9 cellular contexts compared by ENCODE assay signal in genomic region chr1:32695098-32695904, GRCh38. TPM values are rescaled to one million over a fixed set of nuclear protein-coding genes. Genes with fewer than 3 reads are reported as not detected.
DNase-seq lines count a peak whose midpoint lies in the region; ATAC-seq and TF ChIP-seq lines count a peak whose summit lies in the region.
"Had no signal": no experiment of that assay in that cellular context is flagged by ENCODE, and none has a peak within 500 bp of the region (broad histone marks: within the 10 kb centered on the region; RNA-seq: fewer than 3 reads in every experiment).

No MANE protein-coding gene starts in this region.

- H3K27me3 ChIP-seq in SK-N-SH (ENCODE audit: insufficient read depth) (no peaks in the 10 kb centered on the region), rectal smooth muscle tissue (ENCODE audit: control insufficient read depth, insufficient read depth, low read length) (no peaks in the 10 kb centered on the region)

- H3K4me3 ChIP-seq in SK-N-SH (ENCODE audit: low read depth in 2 of 2, low read length in 1 of 2) (no peak overlapping the region), fibroblast of pulmonary artery (replicated peaks; ENCODE audit: low read depth, low read length) (no peak overlapping the region), rectal smooth muscle tissue (ENCODE audit: low read length) (no peak overlapping the region)

- no peak for TF ChIP-seq EP300 in SK-N-SH (IDR thresholded peaks at IDR 0.05; ENCODE audit: borderline replicate concordance in 1 of 2, low read depth in 1 of 2, low read length in 1 of 2)

- no peaks in the 10 kb centered on the region for H4K20me1 ChIP-seq in SK-N-SH (ENCODE audit: insufficient read depth)

- DNase-seq in ELR (ENCODE audit: low read depth) (peak; percentile 75), SK-N-SH (no peak), fibroblast of pulmonary artery (ENCODE audit: low read depth) (peak; percentile 64), NCI-H1417 (lab: John Stamatoyannopoulos, UW) (no peak)
- DNase-seq in stimulated activated CD4-positive, alpha-beta T cell treated with anti-CD3 and anti-CD28 coated beads, Interleukin-4, amount 100 ng/mL, for 4 hours, result no peak
- DNase-seq: cortex of kidney had no signal

- POLR2A ChIA-PET in SK-N-SH (lab: Yijun Ruan, JAX), result no interaction called here

- peaks cover 0 to 9% of the 10 kb centered on the region in 2 experiments for H3K36me3 ChIP-seq in SK-N-SH (replicated peaks in 1 of 2; ENCODE audit: control insufficient read depth in 1 of 2, insufficient read depth in 2 of 2, low read length in 1 of 2)
- H3K36me3 ChIP-seq in rectal smooth muscle tissue (ENCODE audit: control insufficient read depth, insufficient read depth, low read length), result peaks cover 3% of the 10 kb centered on the region

- 75% methylated on average over 17 of the region's 17 CpGs for WGBS in SK-N-SH (ENCODE audit: low lambda C conversion rate)

- no peak for TF ChIP-seq RAD21 in SK-N-SH (IDR thresholded peaks at IDR 0.05; ENCODE audit: low read length)

- peaks cover 49% of the 10 kb centered on the region; the same call in 1 of the 2 replicates for H3K79me2 ChIP-seq in SK-N-SH (ENCODE audit: insufficient read depth)

- H2AFZ ChIP-seq in SK-N-SH (ENCODE audit: low read depth), result no peak overlapping the region

- no peak overlapping the region for H3K4me2 ChIP-seq in SK-N-SH

- CTCF ChIA-PET in SK-N-SH (lab: Yijun Ruan, JAX), result interaction anchor here (0.8 to 6.4 kb wide), 2 partner anchors 18 to 246 kb away, joined by 3 to 27 read pairs; no protein-coding TSS in a partner anchor

- H3K27ac ChIP-seq in SK-N-SH (ENCODE audit: low read depth in 2 of 2, low read length in 1 of 2) (no peak overlapping the region), rectal smooth muscle tissue (ENCODE audit: low read depth, low read length) (peak overlapping the region; percentile 17)

- ATAC-seq in GM21529 (IDR thresholded peaks at IDR 0.05; ENCODE audit: unreplicated experiment) (no peak), GM18502 (IDR thresholded peaks at IDR 0.05; ENCODE audit: poor library complexity, unreplicated experiment) (no peak)

- no peaks in the 10 kb centered on the region for H3K9me2 ChIP-seq in SK-N-SH

- H3K9ac ChIP-seq in SK-N-SH (no peak overlapping the region), rectal smooth muscle tissue (ENCODE audit: low read length) (no peak overlapping the region)

- TF ChIP-seq CTCF in SK-N-SH (IDR thresholded peaks at IDR 0.05) (no peak), fibroblast of pulmonary artery (IDR thresholded peaks at IDR 0.05; ENCODE audit: low read length, missing control alignments) (no peak)

- no peaks in the 10 kb centered on the region for H3F3A ChIP-seq in SK-N-SH (replicated peaks; ENCODE audit: insufficient read depth)

- H3K9me3 ChIP-seq in SK-N-SH, result no peaks in the 10 kb centered on the region

- H3K4me1 ChIP-seq in SK-N-SH (ENCODE audit: control insufficient read depth in 1 of 2, insufficient read depth in 2 of 2, low read depth in 1 of 2, low read length in 1 of 2) (no peaks in the 10 kb centered on the region; a peak in 1 of 4 replicates), rectal smooth muscle tissue (ENCODE audit: control insufficient read depth, insufficient read depth, low read length) (peaks cover 11% of the 10 kb centered on the region)

TF ChIP-seq in SK-N-SH, 30 proteins besides CTCF, POLR2A, EP300 and RAD21:
- TF ChIP-seq IRF3 (IDR thresholded peaks at IDR 0.05; ENCODE audit: low read depth, low read length) (no peak), ELF1 (IDR thresholded peaks at IDR 0.05) (0 out of 2 replicates have a peak, but pooled peaks have one; percentile 22)

RNA-seq across cellular contexts. Expression of gene SYNC, which starts 7.3 kb away (rescaled TPM):
- 25.6 and 32.0 TPM in 2 replicates for polyA plus RNA-seq in SK-N-SH (2012; rRNA removed)
- 40.4 and 45.3 TPM in 2 replicates for polyA plus RNA-seq in SK-N-SH (2012; cell fraction: cytosol; rRNA removed)
- polyA plus RNA-seq in SK-N-SH (2012; cell fraction: nucleus; rRNA removed), result 26.0 and 30.2 TPM in 2 replicates

RNA-seq across cellular contexts. Expression of gene RBBP4, which starts 44.3 kb away (rescaled TPM):
- polyA plus RNA-seq in SK-N-SH (2012; rRNA removed), result 107 and 108 TPM in 2 replicates
- 105 and 119 TPM in 2 replicates for polyA plus RNA-seq in SK-N-SH (2012; cell fraction: cytosol; rRNA removed)
- polyA plus RNA-seq in SK-N-SH (2012; cell fraction: nucleus; rRNA removed), result 68.5 and 120 TPM in 2 replicates

RNA-seq across cellular contexts. Expression of gene ZBTB8OS, which starts 45.0 kb away (rescaled TPM):
- 59.2 and 69.8 TPM in 2 replicates for polyA plus RNA-seq in SK-N-SH (2012; rRNA removed)
- polyA plus RNA-seq in SK-N-SH (2012; cell fraction: cytosol; rRNA removed), result 87.4 and 157 TPM in 2 replicates
- polyA plus RNA-seq in SK-N-SH (2012; cell fraction: nucleus; rRNA removed), result 31.8 and 44.5 TPM in 2 replicates

Comparison
In these comparisons a context has a peak if more than half of its experiments do, and no peak if none do; other contexts are left out.
1. DNase-seq: peak in ELR (single experiment) and fibroblast of pulmonary artery (single experiment); none in SK-N-SH (single experiment), NCI-H1417 (0 of 3) and stimulated activated CD4-positive, alpha-beta T cell treated with anti-CD3 and anti-CD28 coated beads, Interleukin-4, amount 100 ng/mL, for 4 hours (0 of 2).